ENCODE assay signal across 24 cellular contexts in genomic region chr10:49175587-49176309, GRCh38. TPM values are rescaled to one million over a fixed set of nuclear protein-coding genes. Genes with fewer than 3 reads are reported as not detected.
DNase-seq lines count a peak whose midpoint lies in the region; ATAC-seq and TF ChIP-seq lines count a peak whose summit lies in the region.
"Had no signal": no experiment of that assay in that cellular context is flagged by ENCODE, and none has a peak within 500 bp of the region (broad histone marks: within the 10 kb centered on the region; RNA-seq: fewer than 3 reads in every experiment).

No MANE protein-coding gene starts in this region.

- intact Hi-C loops in heart right ventricle (cut with DNase I) (loop anchor here in 1 of 10 donors (5.0 kb wide), 1 partner anchor 63 kb away; no protein-coding TSS in a partner anchor), right cardiac atrium (cut with DNase I) (no loop called here), vagina (cut with DNase I) (no loop called here), PC-3 (cut with micrococcal nuclease) (no loop called here)

- no peak for TF ChIP-seq CTCF in heart right ventricle (IDR thresholded peaks at IDR 0.05)
- TF ChIP-seq CTCF in vagina (IDR thresholded peaks at IDR 0.05): no peak
- no peak for TF ChIP-seq CTCF in PC-3 (conservative IDR thresholded peaks at IDR 0.05; ENCODE audit: low read depth, low read length)

- CTCF ChIA-PET in PC-3 (lab: Charles Lee): no interaction called here

- H3K9me3 ChIP-seq in heart right ventricle (no peaks in the 10 kb centered on the region), right cardiac atrium (ENCODE audit: control insufficient read depth, low read length) (no peaks in the 10 kb centered on the region), mesenchymal stem cell (ENCODE audit: control insufficient read depth, low read length) (no peaks in the 10 kb centered on the region), vagina (no peaks in the 10 kb centered on the region), PC-3 (ENCODE audit: low read length) (no peaks in the 10 kb centered on the region)
- H3K9me3 ChIP-seq: right lobe of liver, SJCRH30, suprapubic skin had no signal

- no peaks in the 10 kb centered on the region for H4K20me1 ChIP-seq in PC-3 (ENCODE audit: low read length)

- H2BK15ac ChIP-seq in mesenchymal stem cell (ENCODE audit: low read depth, poor library complexity, severe bottlenecking): no peak overlapping the region

- no peak overlapping the region for H2BK5ac ChIP-seq in mesenchymal stem cell (ENCODE audit: low read depth, low read length, poor library complexity, severe bottlenecking)

- H3K4me1 ChIP-seq in heart right ventricle (peaks cover 19 to 92% (median 56%) of the 10 kb centered on the region in 9 donors), right cardiac atrium (ENCODE audit: control insufficient read depth, insufficient read depth, low read length) (peaks cover 11% of the 10 kb centered on the region), mesenchymal stem cell (ENCODE audit: control insufficient read depth, insufficient read depth, low read depth, low read length) (peaks cover 9% of the 10 kb centered on the region), vagina (peaks cover 14% of the 10 kb centered on the region), PC-3 (ENCODE audit: insufficient read depth, low read length) (peaks cover 18% of the 10 kb centered on the region)
- H3K4me1 ChIP-seq: SJCRH30 had no signal

- H3K27me3 ChIP-seq in heart right ventricle: no peaks in the 10 kb centered on the region
- H3K27me3 ChIP-seq in right cardiac atrium (ENCODE audit: control insufficient read depth, insufficient read depth): no peaks in the 10 kb centered on the region
- peaks cover 0 to 9% of the 10 kb centered on the region in 2 experiments for H3K27me3 ChIP-seq in mesenchymal stem cell (ENCODE audit: control insufficient read depth in 1 of 2, insufficient read depth in 1 of 2, low read length in 2 of 2)
- H3K27me3 ChIP-seq in vagina: no peaks in the 10 kb centered on the region
- peaks cover 14% of the 10 kb centered on the region; the same call in 1 of the 2 replicates for H3K27me3 ChIP-seq in PC-3 (ENCODE audit: low read length)
- H3K27me3 ChIP-seq: right lobe of liver, SJCRH30, suprapubic skin had no signal

- no peak overlapping the region for H3K4ac ChIP-seq in mesenchymal stem cell (ENCODE audit: low read depth in 1 of 2, low read length in 2 of 2)

- peak overlapping the region in 8 of 10 donors; percentile 23 to 90 (median 76) for H3K27ac ChIP-seq in heart right ventricle
- H3K27ac ChIP-seq in right cardiac atrium (ENCODE audit: low read length): no peak overlapping the region
- H3K27ac ChIP-seq in mesenchymal stem cell (ENCODE audit: low read length, poor library complexity, severe bottlenecking): no peak overlapping the region
- H3K27ac ChIP-seq in vagina: no peak overlapping the region
- no peak overlapping the region for H3K27ac ChIP-seq in PC-3 (ENCODE audit: low read length)
- H3K27ac ChIP-seq: parathyroid adenoma, right lobe of liver, SJCRH30, suprapubic skin had no signal

- peak overlapping the region in 1 of 2 experiments; percentile 32 for H3K23ac ChIP-seq in mesenchymal stem cell (ENCODE audit: low read length in 2 of 2)

- H2AFZ ChIP-seq in mesenchymal stem cell (ENCODE audit: low read depth, low read length) (no peak overlapping the region), PC-3 (ENCODE audit: low read length) (no peak overlapping the region)
- H2AFZ ChIP-seq: parathyroid adenoma had no signal

- no peak overlapping the region for H3K18ac ChIP-seq in mesenchymal stem cell (ENCODE audit: low read depth in 1 of 2, low read length in 2 of 2)

- no peaks in the 10 kb centered on the region for H3F3A ChIP-seq in PC-3 (ENCODE audit: low read length, unreplicated experiment)

- H4K91ac ChIP-seq in mesenchymal stem cell (ENCODE audit: low read length): peak overlapping the region; percentile 9

- no peak overlapping the region for H3K14ac ChIP-seq in mesenchymal stem cell (ENCODE audit: low read length in 2 of 2)

- DNase-seq in heart right ventricle: no peak
- DNase-seq in right cardiac atrium: no peak
- DNase-seq in activated CD8-positive, alpha-beta memory T cell treated with anti-CD3 and anti-CD28 coated beads, Interleukin-2, amount 50 U/mL, for 48 hours: peak; percentile 50
- no peak for DNase-seq in mesenchymal stem cell
- DNase-seq in vagina (ENCODE audit: extremely low spot score in 2 of 2): peak; percentile 44 to 88
- DNase-seq in PC-3: no peak
- DNase-seq: activated CD4-positive, alpha-beta T cell treated with anti-CD3 and anti-CD28 coated beads, Interleukin-2, amount 50 U/mL, for 4 hours; CD8-positive, alpha-beta T cell; cerebellar nuclear complex; DMS153; effector CD4-positive, alpha-beta T cell; foreskin fibroblast; naive thymus-derived CD4-positive, alpha-beta T cell; NCI-H1105; NCI-H2081; SJCRH30 had no signal

- H3K4me2 ChIP-seq in mesenchymal stem cell (ENCODE audit: low read length, poor library complexity, severe bottlenecking) (no peak overlapping the region), PC-3 (ENCODE audit: low read length) (no peak overlapping the region)

- no peaks in the 10 kb centered on the region for H3K79me2 ChIP-seq in PC-3 (ENCODE audit: low read length)

- BruUV-seq in PC-3 (replicated peaks; lab: Mats Ljungman, UMichigan): no TSS peak

- H2BK12ac ChIP-seq in mesenchymal stem cell (ENCODE audit: low read length in 2 of 2): no peak overlapping the region

- no peak overlapping the region for H2AK5ac ChIP-seq in mesenchymal stem cell (ENCODE audit: low read length, severe bottlenecking)

- H3K9me2 ChIP-seq in PC-3 (replicated peaks; ENCODE audit: low read length): no peaks in the 10 kb centered on the region

- no peak for TF ChIP-seq POLR2A in vagina (IDR thresholded peaks at IDR 0.05)

- H3K9ac ChIP-seq in mesenchymal stem cell (ENCODE audit: low read length) (no peak overlapping the region), PC-3 (ENCODE audit: low read length) (no peak overlapping the region)
- H3K9ac ChIP-seq: parathyroid adenoma had no signal

- no peaks in the 10 kb centered on the region for H3K79me1 ChIP-seq in mesenchymal stem cell (replicated peaks; ENCODE audit: low read length, poor library complexity, severe bottlenecking)

- POLR2A ChIA-PET in PC-3 (lab: Charles Lee; ENCODE audit: unreplicated experiment): no interaction called here

- no peaks in the 10 kb centered on the region for H3K36me3 ChIP-seq in heart right ventricle
- no peaks in the 10 kb centered on the region for H3K36me3 ChIP-seq in mesenchymal stem cell (ENCODE audit: control insufficient read depth in 1 of 2, insufficient read depth in 2 of 2, low read depth in 1 of 2, low read length in 2 of 2)
- no peaks in the 10 kb centered on the region for H3K36me3 ChIP-seq in vagina
- H3K36me3 ChIP-seq in PC-3 (ENCODE audit: low read depth, low read length): no peaks in the 10 kb centered on the region
- H3K36me3 ChIP-seq: right lobe of liver, SJCRH30, suprapubic skin had no signal

- 96 to 97% methylated on average over 8 of the region's 8 CpGs for WGBS in heart right ventricle, 2 donors
- 98% methylated on average over 8 of the region's 8 CpGs for WGBS in right cardiac atrium
- WGBS in mesenchymal stem cell: 93% methylated on average over 7 of the region's 8 CpGs

- no peak overlapping the region for H3K4me3 ChIP-seq in heart right ventricle
- no peak overlapping the region for H3K4me3 ChIP-seq in right cardiac atrium (ENCODE audit: low read length)
- H3K4me3 ChIP-seq in mesenchymal stem cell (ENCODE audit: insufficient read depth in 1 of 2, low read depth in 1 of 2, low read length in 2 of 2): no peak overlapping the region
- H3K4me3 ChIP-seq in vagina: no peak overlapping the region
- H3K4me3 ChIP-seq in PC-3 (ENCODE audit: low read length): no peak overlapping the region
- H3K4me3 ChIP-seq: right lobe of liver, SJCRH30, suprapubic skin had no signal

- ATAC-seq in heart right ventricle (no peak), right cardiac atrium (no peak), PC-3 (no peak), HG03565 (IDR thresholded peaks at IDR 0.05; ENCODE audit: unreplicated experiment) (no peak)
- ATAC-seq in activated CD4-positive, CD25-positive, alpha-beta regulatory T cell treated with anti-CD3 and anti-CD28 coated beads, Interleukin-2, amount 50 U/mL, for 24 hours: no peak
- ATAC-seq: CD8-positive, alpha-beta T cell; naive thymus-derived CD4-positive, alpha-beta T cell; right lobe of liver had no signal

- H2BK120ac ChIP-seq in mesenchymal stem cell (ENCODE audit: low read depth, low read length): no peak overlapping the region

- no peak overlapping the region for H4K8ac ChIP-seq in mesenchymal stem cell (ENCODE audit: low read length)

RNA-seq across cellular contexts. Expression of gene TMEM273, which starts 12.4 kb away (rescaled TPM):
- 10 to 100 TPM; 10.9 to 27.3 (median 18.6) TPM for total RNA-seq in heart right ventricle
- 10 to 100 TPM; 17.4 to 28.5 TPM for polyA plus RNA-seq in heart right ventricle
- 10 to 100 TPM in 3 of 4 donors, 1 to 10 TPM in 1; 9.6 to 36.9 (median 24.2) TPM for total RNA-seq in right cardiac atrium
- 23.6 TPM for polyA plus RNA-seq in right cardiac atrium
- not detected for polyA plus RNA-seq in mesenchymal stem cell (2013, experiment 1 of 2)
- polyA plus RNA-seq in mesenchymal stem cell (2013, experiment 2 of 2): not detected
- 17.9 TPM for total RNA-seq in vagina
- not detected in 2 replicates for total RNA-seq in PC-3 (2014; rRNA removed)
- total RNA-seq: epithelial cell of proximal tubule had no signal
- polyA plus RNA-seq: keratinocyte had no signal

RNA-seq across cellular contexts. Expression of gene FAM170B, which starts 41.9 kb away (rescaled TPM):
- not detected for total RNA-seq in heart right ventricle
- not detected for polyA plus RNA-seq in heart right ventricle
- not detected for total RNA-seq in right cardiac atrium
- polyA plus RNA-seq in right cardiac atrium: not detected
- not detected for polyA plus RNA-seq in mesenchymal stem cell (2013, experiment 1 of 2)
- polyA plus RNA-seq in mesenchymal stem cell (2013, experiment 2 of 2): not detected
- total RNA-seq in vagina: not detected
- not detected in 2 replicates for total RNA-seq in PC-3 (2014; rRNA removed)
- total RNA-seq: CD8-positive, alpha-beta T cell; epithelial cell of proximal tubule; right lobe of liver; SJCRH30; suprapubic skin; T-helper 1 cell treated with Interleukin-12 subunit alpha and Interleukin-12 subunit beta and Interleukin-4 antibody, amounts not matched to agents 30 ng/mL and 1 ng/mL, for 36 hours had no signal
- polyA plus RNA-seq: keratinocyte; naive thymus-derived CD4-positive, alpha-beta T cell had no signal

Comparison
In these comparisons a context has a peak if more than half of its experiments do, and no peak if none do; other contexts are left out.
1. H3K27ac ChIP-seq: peak in heart right ventricle (8 of 10); none in right cardiac atrium (single experiment), mesenchymal stem cell (single experiment), vagina (single experiment) and PC-3 (single experiment).
2. DNase-seq: peak in activated CD8-positive, alpha-beta memory T cell treated with anti-CD3 and anti-CD28 coated beads, Interleukin-2, amount 50 U/mL, for 48 hours (single experiment) and vagina (2 of 2); none in heart right ventricle (0 of 2), right cardiac atrium (0 of 3), mesenchymal stem cell (single experiment) and PC-3 (single experiment).
3. RNA of gene TMEM273, which starts 12.4 kb away (total RNA-seq): 9.6 to 36.9 TPM in right cardiac atrium, 10.9 to 27.3 TPM in heart right ventricle and 17.9 TPM in vagina (single experiment); not detected in PC-3; every median in the first group is over 10 times any median in the second.